In genomic region chr3:42013652-42014442, GRCh38 we compare ENCODE assay signal across 8 cellular contexts. TPM values are rescaled to one million over a fixed set of nuclear protein-coding genes. Genes with fewer than 3 reads are reported as not detected.
DNase-seq lines count a peak whose midpoint lies in the region; ATAC-seq lines count a peak whose summit lies in the region.

No MANE protein-coding gene starts in this region.

- no peaks in the 10 kb centered on the region for H3K9me3 ChIP-seq in effector memory CD4-positive, alpha-beta T cell (ENCODE audit: control insufficient read depth, low read length)
- no peaks in the 10 kb centered on the region for H3K9me3 ChIP-seq in mucosa of rectum (ENCODE audit: control insufficient read depth in 2 of 2, low read length in 2 of 2)
- H3K9me3 ChIP-seq in thymus (ENCODE audit: control insufficient read depth) = no peaks in the 10 kb centered on the region

- DNase-seq in activated naive CD4-positive, alpha-beta T cell treated with Interleukin-2 at 50 U/mL for 16 hours = peak; percentile 50
- DNase-seq in activated naive CD4-positive, alpha-beta T cell (lab: John Stamatoyannopoulos, UW) = no peak
- DNase-seq in activated CD4-positive, alpha-beta T cell treated with anti-CD3 and anti-CD28 coated beads for 48 hours = peak; percentile 53
- peak in 2 of 3 donors; percentile 3 to 8 for DNase-seq in effector memory CD4-positive, alpha-beta T cell

- no peaks in the 10 kb centered on the region for H3K36me3 ChIP-seq in effector memory CD4-positive, alpha-beta T cell (ENCODE audit: control insufficient read depth, insufficient read depth, low read length)
- no peaks in the 10 kb centered on the region for H3K36me3 ChIP-seq in mucosa of rectum (ENCODE audit: control insufficient read depth in 2 of 2, insufficient read depth in 2 of 2, low read length in 2 of 2)
- H3K36me3 ChIP-seq in thymus (ENCODE audit: control insufficient read depth, insufficient read depth) = no peaks in the 10 kb centered on the region

- peak overlapping the region; percentile 44 for H3K27ac ChIP-seq in effector memory CD4-positive, alpha-beta T cell (ENCODE audit: insufficient read depth, low read length, poor library complexity, severe bottlenecking)
- H3K27ac ChIP-seq in mucosa of rectum (ENCODE audit: low read depth in 2 of 2, low read length in 2 of 2) (peak overlapping the region; percentile 83 to 87), thymus (ENCODE audit: low read depth) (peak overlapping the region; percentile 70)

- H3K4me3 ChIP-seq in effector memory CD4-positive, alpha-beta T cell (ENCODE audit: insufficient read depth, low read depth, low read length, poor library complexity, severe bottlenecking) = peak overlapping the region; percentile 72
- peak overlapping the region; percentile 88 to 93 for H3K4me3 ChIP-seq in mucosa of rectum (ENCODE audit: low read length in 2 of 2)
- H3K4me3 ChIP-seq in thymus (ENCODE audit: low read length) = peak overlapping the region; percentile 94

- ATAC-seq in HG03354 (IDR thresholded peaks at IDR 0.05; ENCODE audit: poor library complexity, severe bottlenecking, unreplicated experiment) = peak; percentile 25
- no peak for ATAC-seq in GM18858 (IDR thresholded peaks at IDR 0.05; ENCODE audit: unreplicated experiment)

- no peaks in the 10 kb centered on the region for H3K27me3 ChIP-seq in effector memory CD4-positive, alpha-beta T cell (replicated peaks; ENCODE audit: control insufficient read depth, insufficient read depth, low read length, poor library complexity, severe bottlenecking)
- H3K27me3 ChIP-seq in mucosa of rectum (ENCODE audit: control insufficient read depth in 2 of 2, insufficient read depth in 2 of 2, low read length in 2 of 2) = no peaks in the 10 kb centered on the region
- no peaks in the 10 kb centered on the region for H3K27me3 ChIP-seq in thymus (ENCODE audit: control insufficient read depth, insufficient read depth)

- peaks cover 20% of the 10 kb centered on the region for H3K4me1 ChIP-seq in effector memory CD4-positive, alpha-beta T cell (ENCODE audit: control insufficient read depth, insufficient read depth, low read length, poor library complexity, severe bottlenecking)
- peaks cover 20 to 25% of the 10 kb centered on the region in 2 donors for H3K4me1 ChIP-seq in mucosa of rectum (ENCODE audit: control insufficient read depth in 2 of 2, insufficient read depth in 2 of 2, low read length in 2 of 2)
- peaks cover 7% of the 10 kb centered on the region for H3K4me1 ChIP-seq in thymus (ENCODE audit: control insufficient read depth, insufficient read depth, low read length)

- peak overlapping the region; percentile 85 to 93 for H3K9ac ChIP-seq in mucosa of rectum (ENCODE audit: low read depth in 1 of 2, low read length in 2 of 2)

- under 1% methylated on average over 110 of the region's 110 CpGs for WGBS in thymus

RNA-seq across cellular contexts. Expression of gene ULK4, which starts 51.9 kb away (rescaled TPM):
- 3.4 TPM for polyA plus RNA-seq in thymus

Comparison
In these comparisons a context has a peak if more than half of its experiments do, and no peak if none do; other contexts are left out.
1. DNase-seq: peak in activated naive CD4-positive, alpha-beta T cell treated with Interleukin-2 at 50 U/mL for 16 hours (single experiment), activated CD4-positive, alpha-beta T cell treated with anti-CD3 and anti-CD28 coated beads for 48 hours (single experiment) and effector memory CD4-positive, alpha-beta T cell (2 of 3); none in activated naive CD4-positive, alpha-beta T cell (0 of 4).
2. Peak in every context shown above with its lines, with median percentiles within 50 percentile points of each other: H3K27ac ChIP-seq and H3K4me3 ChIP-seq.